ENCODE assay signal across 1 cellular context in genomic region chr10:22003111-22003963, GRCh38.
A peak's percentile ranks its signal among the peaks of the same experiment; 100 is the strongest.
TF ChIP-seq lines count a peak whose summit lies in the region.

TSS of gene DNAJC1 (minus strand) at chr10:22003730. CDS start at chr10:22003434, 296 bp downstream.

TF ChIP-seq in WTC11, 78 proteins besides CTCF, POLR2A, EP300 and RAD21 (continued from another document):
- TF ChIP-seq IRF2 (CRISPR knock-in tag; IDR thresholded peaks at IDR 0.05; ENCODE audit: borderline replicate concordance, low read depth) (no peak), KAT7 (CRISPR knock-in tag; IDR thresholded peaks at IDR 0.05; ENCODE audit: borderline replicate concordance) (no peak), EMX1 (CRISPR knock-in tag; IDR thresholded peaks at IDR 0.05) (no peak), NFYB (CRISPR knock-in tag; conservative IDR thresholded peaks at IDR 0.05; ENCODE audit: low read depth) (peak; percentile 39; the same call in 1 of the 2 replicates), ATF1 (CRISPR knock-in tag; IDR thresholded peaks at IDR 0.05) (no peak), GABPB1 (CRISPR knock-in tag; IDR thresholded peaks at IDR 0.05) (peak; percentile 69; the same call in 1 of the 2 replicates), JAZF1 (CRISPR knock-in tag; IDR thresholded peaks at IDR 0.05) (no peak), ZNF512 (CRISPR knock-in tag; IDR thresholded peaks at IDR 0.05; ENCODE audit: borderline replicate concordance) (no peak), FOXK1 (CRISPR knock-in tag; IDR thresholded peaks at IDR 0.05) (peak; percentile 32; the same call in 1 of the 2 replicates), ZNF281 (CRISPR knock-in tag; IDR thresholded peaks at IDR 0.05) (no peak), ZNF396 (CRISPR knock-in tag; IDR thresholded peaks at IDR 0.05; ENCODE audit: borderline replicate concordance) (no peak), ZNF423 (CRISPR knock-in tag; IDR thresholded peaks at IDR 0.05) (no peak), OVOL2 (CRISPR knock-in tag; IDR thresholded peaks at IDR 0.05; ENCODE audit: borderline replicate concordance) (no peak), CREB1 (CRISPR knock-in tag; IDR thresholded peaks at IDR 0.05) (no peak), NFE2L1 (CRISPR knock-in tag; IDR thresholded peaks at IDR 0.05) (peak; percentile 42; the same call in 1 of the 2 replicates), CREM (CRISPR knock-in tag; IDR thresholded peaks at IDR 0.05) (peak; percentile 49; the same call in 1 of the 2 replicates), USF2 (CRISPR knock-in tag; IDR thresholded peaks at IDR 0.05) (peak; percentile 43; the same call in 1 of the 2 replicates), FOXP1 (CRISPR knock-in tag; IDR thresholded peaks at IDR 0.05; ENCODE audit: borderline replicate concordance) (peak; percentile 54; the same call in 1 of the 2 replicates), ZBTB21 (CRISPR knock-in tag; IDR thresholded peaks at IDR 0.05; ENCODE audit: borderline replicate concordance) (peak; percentile 84), MYBL2 (CRISPR knock-in tag; IDR thresholded peaks at IDR 0.05) (no peak), ZNF317 (CRISPR knock-in tag; IDR thresholded peaks at IDR 0.05; ENCODE audit: borderline replicate concordance, low read depth) (0 out of 2 replicates have a peak, but pooled peaks have one; percentile 21), NFATC4 (CRISPR knock-in tag; IDR thresholded peaks at IDR 0.05) (no peak), RORB (CRISPR knock-in tag; IDR thresholded peaks at IDR 0.05) (no peak), SP1 (CRISPR knock-in tag; conservative IDR thresholded peaks at IDR 0.05) (peak; percentile 85), RELA (CRISPR knock-in tag; IDR thresholded peaks at IDR 0.05; ENCODE audit: borderline replicate concordance) (peak; percentile 68; the same call in 1 of the 2 replicates), ETV6 (CRISPR knock-in tag; IDR thresholded peaks at IDR 0.05) (peak; percentile 62), CBFB (CRISPR knock-in tag; IDR thresholded peaks at IDR 0.05; ENCODE audit: low read depth) (no peak)
- TF ChIP-seq, protein P1, sequence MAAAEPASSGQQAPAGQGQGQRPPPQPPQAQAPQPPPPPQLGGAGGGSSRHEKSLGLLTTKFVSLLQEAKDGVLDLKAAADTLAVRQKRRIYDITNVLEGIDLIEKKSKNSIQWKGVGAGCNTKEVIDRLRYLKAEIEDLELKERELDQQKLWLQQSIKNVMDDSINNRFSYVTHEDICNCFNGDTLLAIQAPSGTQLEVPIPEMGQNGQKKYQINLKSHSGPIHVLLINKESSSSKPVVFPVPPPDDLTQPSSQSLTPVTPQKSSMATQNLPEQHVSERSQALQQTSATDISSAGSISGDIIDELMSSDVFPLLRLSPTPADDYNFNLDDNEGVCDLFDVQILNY (CRISPR knock-in tag; IDR thresholded peaks at IDR 0.05), result no peak
- TF ChIP-seq, protein P2, sequence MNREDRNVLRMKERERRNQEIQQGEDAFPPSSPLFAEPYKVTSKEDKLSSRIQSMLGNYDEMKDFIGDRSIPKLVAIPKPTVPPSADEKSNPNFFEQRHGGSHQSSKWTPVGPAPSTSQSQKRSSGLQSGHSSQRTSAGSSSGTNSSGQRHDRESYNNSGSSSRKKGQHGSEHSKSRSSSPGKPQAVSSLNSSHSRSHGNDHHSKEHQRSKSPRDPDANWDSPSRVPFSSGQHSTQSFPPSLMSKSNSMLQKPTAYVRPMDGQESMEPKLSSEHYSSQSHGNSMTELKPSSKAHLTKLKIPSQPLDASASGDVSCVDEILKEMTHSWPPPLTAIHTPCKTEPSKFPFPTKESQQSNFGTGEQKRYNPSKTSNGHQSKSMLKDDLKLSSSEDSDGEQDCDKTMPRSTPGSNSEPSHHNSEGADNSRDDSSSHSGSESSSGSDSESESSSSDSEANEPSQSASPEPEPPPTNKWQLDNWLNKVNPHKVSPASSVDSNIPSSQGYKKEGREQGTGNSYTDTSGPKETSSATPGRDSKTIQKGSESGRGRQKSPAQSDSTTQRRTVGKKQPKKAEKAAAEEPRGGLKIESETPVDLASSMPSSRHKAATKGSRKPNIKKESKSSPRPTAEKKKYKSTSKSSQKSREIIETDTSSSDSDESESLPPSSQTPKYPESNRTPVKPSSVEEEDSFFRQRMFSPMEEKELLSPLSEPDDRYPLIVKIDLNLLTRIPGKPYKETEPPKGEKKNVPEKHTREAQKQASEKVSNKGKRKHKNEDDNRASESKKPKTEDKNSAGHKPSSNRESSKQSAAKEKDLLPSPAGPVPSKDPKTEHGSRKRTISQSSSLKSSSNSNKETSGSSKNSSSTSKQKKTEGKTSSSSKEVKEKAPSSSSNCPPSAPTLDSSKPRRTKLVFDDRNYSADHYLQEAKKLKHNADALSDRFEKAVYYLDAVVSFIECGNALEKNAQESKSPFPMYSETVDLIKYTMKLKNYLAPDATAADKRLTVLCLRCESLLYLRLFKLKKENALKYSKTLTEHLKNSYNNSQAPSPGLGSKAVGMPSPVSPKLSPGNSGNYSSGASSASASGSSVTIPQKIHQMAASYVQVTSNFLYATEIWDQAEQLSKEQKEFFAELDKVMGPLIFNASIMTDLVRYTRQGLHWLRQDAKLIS (CRISPR knock-in tag; IDR thresholded peaks at IDR 0.05; ENCODE audit: borderline replicate concordance), result no peak
- TF ChIP-seq, protein P3, sequence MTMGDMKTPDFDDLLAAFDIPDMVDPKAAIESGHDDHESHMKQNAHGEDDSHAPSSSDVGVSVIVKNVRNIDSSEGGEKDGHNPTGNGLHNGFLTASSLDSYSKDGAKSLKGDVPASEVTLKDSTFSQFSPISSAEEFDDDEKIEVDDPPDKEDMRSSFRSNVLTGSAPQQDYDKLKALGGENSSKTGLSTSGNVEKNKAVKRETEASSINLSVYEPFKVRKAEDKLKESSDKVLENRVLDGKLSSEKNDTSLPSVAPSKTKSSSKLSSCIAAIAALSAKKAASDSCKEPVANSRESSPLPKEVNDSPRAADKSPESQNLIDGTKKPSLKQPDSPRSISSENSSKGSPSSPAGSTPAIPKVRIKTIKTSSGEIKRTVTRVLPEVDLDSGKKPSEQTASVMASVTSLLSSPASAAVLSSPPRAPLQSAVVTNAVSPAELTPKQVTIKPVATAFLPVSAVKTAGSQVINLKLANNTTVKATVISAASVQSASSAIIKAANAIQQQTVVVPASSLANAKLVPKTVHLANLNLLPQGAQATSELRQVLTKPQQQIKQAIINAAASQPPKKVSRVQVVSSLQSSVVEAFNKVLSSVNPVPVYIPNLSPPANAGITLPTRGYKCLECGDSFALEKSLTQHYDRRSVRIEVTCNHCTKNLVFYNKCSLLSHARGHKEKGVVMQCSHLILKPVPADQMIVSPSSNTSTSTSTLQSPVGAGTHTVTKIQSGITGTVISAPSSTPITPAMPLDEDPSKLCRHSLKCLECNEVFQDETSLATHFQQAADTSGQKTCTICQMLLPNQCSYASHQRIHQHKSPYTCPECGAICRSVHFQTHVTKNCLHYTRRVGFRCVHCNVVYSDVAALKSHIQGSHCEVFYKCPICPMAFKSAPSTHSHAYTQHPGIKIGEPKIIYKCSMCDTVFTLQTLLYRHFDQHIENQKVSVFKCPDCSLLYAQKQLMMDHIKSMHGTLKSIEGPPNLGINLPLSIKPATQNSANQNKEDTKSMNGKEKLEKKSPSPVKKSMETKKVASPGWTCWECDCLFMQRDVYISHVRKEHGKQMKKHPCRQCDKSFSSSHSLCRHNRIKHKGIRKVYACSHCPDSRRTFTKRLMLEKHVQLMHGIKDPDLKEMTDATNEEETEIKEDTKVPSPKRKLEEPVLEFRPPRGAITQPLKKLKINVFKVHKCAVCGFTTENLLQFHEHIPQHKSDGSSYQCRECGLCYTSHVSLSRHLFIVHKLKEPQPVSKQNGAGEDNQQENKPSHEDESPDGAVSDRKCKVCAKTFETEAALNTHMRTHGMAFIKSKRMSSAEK (CRISPR knock-in tag; IDR thresholded peaks at IDR 0.05; ENCODE audit: borderline replicate concordance), result no peak
